8 cellular contexts compared by ENCODE assay signal in the genomic region with DNA sequence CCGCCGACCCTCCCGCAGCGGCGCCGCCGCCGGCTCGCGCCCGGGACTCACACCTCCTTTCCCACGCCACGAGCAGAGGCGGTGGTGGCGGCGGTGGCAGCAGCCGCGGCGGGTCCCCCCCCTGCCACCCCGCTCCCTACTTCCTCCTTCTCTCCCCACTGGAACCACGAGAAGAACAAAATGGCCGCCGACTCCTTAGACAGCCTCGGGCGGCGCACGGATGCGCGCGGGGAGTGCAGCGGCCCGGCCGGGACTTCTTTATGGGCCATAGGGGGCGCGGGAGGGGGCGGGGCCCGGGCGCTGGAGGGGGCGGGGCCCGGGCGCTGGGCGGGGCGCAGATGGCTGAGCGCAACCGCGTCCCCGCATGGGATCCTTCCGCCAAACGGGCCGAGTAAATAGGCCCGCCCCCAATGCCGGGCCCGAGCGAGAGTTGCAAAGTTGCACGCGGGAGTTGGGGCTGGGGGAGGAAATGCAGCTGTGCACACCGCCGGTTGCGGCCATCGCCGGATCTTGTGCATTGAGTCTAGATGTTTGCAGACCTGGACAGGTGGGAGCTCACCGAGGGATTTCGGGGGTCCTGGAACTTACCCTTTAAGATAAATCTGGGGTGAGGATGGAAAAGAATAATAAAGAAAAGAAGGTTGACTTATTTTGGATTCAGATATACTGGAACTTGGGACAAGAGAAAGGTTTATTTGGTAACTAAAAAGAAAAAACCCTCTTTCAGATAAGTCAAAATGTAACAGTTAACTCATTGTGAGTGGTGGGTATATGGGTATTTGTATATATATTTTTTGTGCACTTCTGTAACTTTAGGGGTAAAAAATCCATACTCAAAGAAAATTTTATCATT. TPM values are rescaled to one million over a fixed set of nuclear protein-coding genes. Genes with fewer than 3 reads are reported as not detected.
DNase-seq lines count a peak whose midpoint lies in the region; TF ChIP-seq lines count a peak whose summit lies in the region.

A gene (minus strand): TSS at position 174 of the 853 bp plus-strand sequence. CDS start 184 bp downstream, outside the sequence.

- DNase-seq in ELR (ENCODE audit: low read depth) (peak; percentile 96), MV-4-11 (lab: John Stamatoyannopoulos, UW) (peak; percentile 95), SJSA1 (ENCODE audit: low read depth in 1 of 2, low spot score in 2 of 2) (peak; percentile 91 to 93), foreskin melanocyte (peak; percentile 86), stromal cell of bone marrow (ENCODE audit: low read depth) (peak; percentile 91)
- DNase-seq in activated naive CD4-positive, alpha-beta T cell (lab: John Stamatoyannopoulos, UW): peak; percentile 66 to 93 (median 86)

- H2AFZ ChIP-seq in neuron (ENCODE audit: low read depth, low read length): peak within 1 kb of the TSS; percentile 90

- POLR2A ChIA-PET in HEK293 (lab: Yijun Ruan, JAX): interaction anchor here (0.5 to 1.4 kb wide), 4 partner anchors 12 to 275 kb away, joined by 3 to 5 read pairs (median 4); a partner anchor contains a TSS

- CTCF ChIA-PET in HEK293 (lab: Yijun Ruan, JAX): no interaction called here

- no peak for TF ChIP-seq CTCF in HEK293 (tag by site-specific recombination; IDR thresholded peaks at IDR 0.05)

- no peaks in the 10 kb centered on the region for H3K27me3 ChIP-seq in SJSA1 (replicated peaks)
- no peaks in the 10 kb centered on the region for H3K27me3 ChIP-seq in neuron (ENCODE audit: insufficient read depth, low read length)

- H3K27ac ChIP-seq in HEK293 (ENCODE audit: extremely low read depth, low read depth, low read length) (peak within 1 kb of the TSS; percentile 74), SJSA1 (peak within 1 kb of the TSS; percentile 98)

- H3K9me3 ChIP-seq in HEK293 (ENCODE audit: control insufficient read depth, insufficient read depth, low read depth, low read length): no peaks in the 10 kb centered on the region
- H3K9me3 ChIP-seq in SJSA1 (replicated peaks): no peaks in the 10 kb centered on the region
- no peaks in the 10 kb centered on the region for H3K9me3 ChIP-seq in neuron (ENCODE audit: low read length)

- H3K4me1 ChIP-seq in HEK293 (ENCODE audit: control insufficient read depth, insufficient read depth, low read length) (peaks cover 8% of the 10 kb centered on the region), SJSA1 (replicated peaks) (peaks cover 44% of the 10 kb centered on the region), neuron (ENCODE audit: insufficient read depth, low read length) (peaks cover 34% of the 10 kb centered on the region)

- H3K36me3 ChIP-seq in HEK293 (ENCODE audit: control insufficient read depth in 2 of 2, insufficient read depth in 1 of 2, low read length in 2 of 2): peaks cover 0 to 9% of the 10 kb centered on the region in 2 experiments; a peak in 1 of 3 replicates
- H3K36me3 ChIP-seq in SJSA1: peaks cover 22% of the 10 kb centered on the region
- H3K36me3 ChIP-seq in neuron (ENCODE audit: insufficient read depth, low read length): peaks cover 9% of the 10 kb centered on the region

- peak within 1 kb of the TSS; percentile 94 for H3K4me3 ChIP-seq in HEK293 (ENCODE audit: low read depth, low read length)
- H3K4me3 ChIP-seq in SJSA1: peak within 1 kb of the TSS; percentile 91
- peak within 1 kb of the TSS; percentile 98 for H3K4me3 ChIP-seq in neuron (ENCODE audit: low read length)

TF ChIP-seq in HEK293, 187 proteins besides CTCF, POLR2A, EP300 and RAD21 (continues in another document):
- TF ChIP-seq KLF9 (tag by site-specific recombination; IDR thresholded peaks at IDR 0.05; ENCODE audit: low read depth) (peak; percentile 89), ZNF624 (tag by site-specific recombination; IDR thresholded peaks at IDR 0.05) (no peak), HOXA7 (CRISPR knock-in tag; IDR thresholded peaks at IDR 0.05; ENCODE audit: borderline replicate concordance) (no peak), ZNF416 (tag by site-specific recombination; IDR thresholded peaks at IDR 0.05) (no peak), KLF10 (tag by site-specific recombination; IDR thresholded peaks at IDR 0.05) (peak; percentile 74; the same call in 1 of the 2 replicates), ZNF529 (tag by site-specific recombination; IDR thresholded peaks at IDR 0.05; ENCODE audit: insufficient replicate concordance) (no peak), ZNF830 (tag by site-specific recombination; IDR thresholded peaks at IDR 0.05; ENCODE audit: low read depth) (no peak), ZBTB20 (tag by site-specific recombination; IDR thresholded peaks at IDR 0.05) (no peak), KLF7 (tag by site-specific recombination; IDR thresholded peaks at IDR 0.05; ENCODE audit: borderline replicate concordance) (no peak), SALL2 (tag by site-specific recombination; IDR thresholded peaks at IDR 0.05; ENCODE audit: borderline replicate concordance) (no peak), YY1 (tag by site-specific recombination; IDR thresholded peaks at IDR 0.05) (peak; percentile 78), ZNF140 (tag by site-specific recombination; IDR thresholded peaks at IDR 0.05) (no peak)
- TF ChIP-seq, protein P1, sequence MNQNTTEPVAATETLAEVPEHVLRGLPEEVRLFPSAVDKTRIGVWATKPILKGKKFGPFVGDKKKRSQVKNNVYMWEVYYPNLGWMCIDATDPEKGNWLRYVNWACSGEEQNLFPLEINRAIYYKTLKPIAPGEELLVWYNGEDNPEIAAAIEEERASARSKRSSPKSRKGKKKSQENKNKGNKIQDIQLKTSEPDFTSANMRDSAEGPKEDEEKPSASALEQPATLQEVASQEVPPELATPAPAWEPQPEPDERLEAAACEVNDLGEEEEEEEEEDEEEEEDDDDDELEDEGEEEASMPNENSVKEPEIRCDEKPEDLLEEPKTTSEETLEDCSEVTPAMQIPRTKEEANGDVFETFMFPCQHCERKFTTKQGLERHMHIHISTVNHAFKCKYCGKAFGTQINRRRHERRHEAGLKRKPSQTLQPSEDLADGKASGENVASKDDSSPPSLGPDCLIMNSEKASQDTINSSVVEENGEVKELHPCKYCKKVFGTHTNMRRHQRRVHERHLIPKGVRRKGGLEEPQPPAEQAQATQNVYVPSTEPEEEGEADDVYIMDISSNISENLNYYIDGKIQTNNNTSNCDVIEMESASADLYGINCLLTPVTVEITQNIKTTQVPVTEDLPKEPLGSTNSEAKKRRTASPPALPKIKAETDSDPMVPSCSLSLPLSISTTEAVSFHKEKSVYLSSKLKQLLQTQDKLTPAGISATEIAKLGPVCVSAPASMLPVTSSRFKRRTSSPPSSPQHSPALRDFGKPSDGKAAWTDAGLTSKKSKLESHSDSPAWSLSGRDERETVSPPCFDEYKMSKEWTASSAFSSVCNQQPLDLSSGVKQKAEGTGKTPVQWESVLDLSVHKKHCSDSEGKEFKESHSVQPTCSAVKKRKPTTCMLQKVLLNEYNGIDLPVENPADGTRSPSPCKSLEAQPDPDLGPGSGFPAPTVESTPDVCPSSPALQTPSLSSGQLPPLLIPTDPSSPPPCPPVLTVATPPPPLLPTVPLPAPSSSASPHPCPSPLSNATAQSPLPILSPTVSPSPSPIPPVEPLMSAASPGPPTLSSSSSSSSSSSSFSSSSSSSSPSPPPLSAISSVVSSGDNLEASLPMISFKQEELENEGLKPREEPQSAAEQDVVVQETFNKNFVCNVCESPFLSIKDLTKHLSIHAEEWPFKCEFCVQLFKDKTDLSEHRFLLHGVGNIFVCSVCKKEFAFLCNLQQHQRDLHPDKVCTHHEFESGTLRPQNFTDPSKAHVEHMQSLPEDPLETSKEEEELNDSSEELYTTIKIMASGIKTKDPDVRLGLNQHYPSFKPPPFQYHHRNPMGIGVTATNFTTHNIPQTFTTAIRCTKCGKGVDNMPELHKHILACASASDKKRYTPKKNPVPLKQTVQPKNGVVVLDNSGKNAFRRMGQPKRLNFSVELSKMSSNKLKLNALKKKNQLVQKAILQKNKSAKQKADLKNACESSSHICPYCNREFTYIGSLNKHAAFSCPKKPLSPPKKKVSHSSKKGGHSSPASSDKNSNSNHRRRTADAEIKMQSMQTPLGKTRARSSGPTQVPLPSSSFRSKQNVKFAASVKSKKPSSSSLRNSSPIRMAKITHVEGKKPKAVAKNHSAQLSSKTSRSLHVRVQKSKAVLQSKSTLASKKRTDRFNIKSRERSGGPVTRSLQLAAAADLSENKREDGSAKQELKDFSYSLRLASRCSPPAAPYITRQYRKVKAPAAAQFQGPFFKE (tag by site-specific recombination; IDR thresholded peaks at IDR 0.05; ENCODE audit: borderline replicate concordance): no peak
- TF ChIP-seq, protein P2, sequence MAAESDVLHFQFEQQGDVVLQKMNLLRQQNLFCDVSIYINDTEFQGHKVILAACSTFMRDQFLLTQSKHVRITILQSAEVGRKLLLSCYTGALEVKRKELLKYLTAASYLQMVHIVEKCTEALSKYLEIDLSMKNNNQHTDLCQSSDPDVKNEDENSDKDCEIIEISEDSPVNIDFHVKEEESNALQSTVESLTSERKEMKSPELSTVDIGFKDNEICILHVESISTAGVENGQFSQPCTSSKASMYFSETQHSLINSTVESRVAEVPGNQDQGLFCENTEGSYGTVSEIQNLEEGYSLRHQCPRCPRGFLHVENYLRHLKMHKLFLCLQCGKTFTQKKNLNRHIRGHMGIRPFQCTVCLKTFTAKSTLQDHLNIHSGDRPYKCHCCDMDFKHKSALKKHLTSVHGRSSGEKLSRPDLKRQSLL (tag by site-specific recombination; IDR thresholded peaks at IDR 0.05): no peak
- TF ChIP-seq, protein P3, sequence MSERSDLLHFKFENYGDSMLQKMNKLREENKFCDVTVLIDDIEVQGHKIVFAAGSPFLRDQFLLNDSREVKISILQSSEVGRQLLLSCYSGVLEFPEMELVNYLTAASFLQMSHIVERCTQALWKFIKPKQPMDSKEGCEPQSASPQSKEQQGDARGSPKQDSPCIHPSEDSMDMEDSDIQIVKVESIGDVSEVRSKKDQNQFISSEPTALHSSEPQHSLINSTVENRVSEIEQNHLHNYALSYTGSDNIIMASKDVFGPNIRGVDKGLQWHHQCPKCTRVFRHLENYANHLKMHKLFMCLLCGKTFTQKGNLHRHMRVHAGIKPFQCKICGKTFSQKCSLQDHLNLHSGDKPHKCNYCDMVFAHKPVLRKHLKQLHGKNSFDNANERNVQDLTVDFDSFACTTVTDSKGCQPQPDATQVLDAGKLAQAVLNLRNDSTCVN (tag by site-specific recombination; optimal IDR thresholded peaks at IDR 0.05): peak; percentile 72

RNA-seq across cellular contexts. Expression of the gene that starts here (rescaled TPM):
- total RNA-seq in SJSA1 (2014; rRNA removed; shearing (Covaris generic)): 143 and 154 TPM in 2 replicates

Comparison
In these comparisons a context has a peak if more than half of its experiments do, and no peak if none do; other contexts are left out.
1. Peak in every context shown above with its lines: DNase-seq, H3K4me3 ChIP-seq and H3K27ac ChIP-seq.